19 cellular contexts compared by ENCODE assay signal in the genomic region with DNA sequence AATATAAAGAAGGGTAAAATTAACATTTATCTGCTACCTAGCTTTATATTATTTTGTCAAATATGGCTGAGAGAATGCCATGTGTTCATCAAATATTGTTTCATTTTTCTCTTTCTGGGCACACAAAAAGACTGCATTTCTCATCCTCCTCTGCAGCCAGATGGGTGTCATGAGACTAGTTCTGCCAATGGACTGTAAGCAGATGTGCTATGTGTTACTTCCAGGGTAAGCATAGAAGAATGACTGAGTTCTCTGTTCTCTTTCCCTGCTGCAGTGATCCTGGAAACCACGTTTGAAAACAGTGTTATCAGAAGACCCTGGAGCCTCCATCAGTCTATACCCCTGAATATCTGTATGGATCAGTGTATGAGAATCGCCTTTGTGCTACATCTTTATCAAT.
"Had no signal": no experiment of that assay in that cellular context is flagged by ENCODE, and none has a peak within 500 bp of the region (broad histone marks: within the 10 kb centered on the region; RNA-seq: fewer than 3 reads in every experiment).

No MANE protein-coding gene starts in this region.

- H3K36me3 ChIP-seq: left ventricle myocardium inferior, thyroid gland had no signal

- H3K27ac ChIP-seq: coronary artery, left ventricle myocardium inferior, thyroid gland had no signal

- H3K27me3 ChIP-seq: thyroid gland had no signal

- H3K9me3 Mint-ChIP-seq: activated CD4-positive, alpha-beta memory T cell treated with anti-CD3 and anti-CD28 coated beads, Interleukin-2, amount 10 ng/mL, durations not matched to agents 7 days and 5 days; activated CD4-positive, alpha-beta T cell treated with anti-CD3 and anti-CD28 coated beads, Interleukin-2, amount 10 ng/mL, durations not matched to agents 24 days and 14 days; activated naive CD4-positive, alpha-beta T cell treated with anti-CD3 and anti-CD28 coated beads for 36 hours; activated naive CD8-positive, alpha-beta T cell treated with anti-CD3 and anti-CD28 coated beads, Interleukin-2, amount 10 ng/mL, durations not matched to agents 7 days and 5 days; activated T-cell treated with anti-CD3 and anti-CD28 coated beads, Interleukin-2, amount 50 U/mL, for 72 hours; memory B cell; nephron progenitor cell had no signal

- H3K4me3 ChIP-seq: coronary artery, left ventricle myocardium inferior, thyroid gland had no signal

- H3K4me3 Mint-ChIP-seq: activated CD4-positive, alpha-beta memory T cell treated with anti-CD3 and anti-CD28 coated beads, Interleukin-2, amount 10 ng/mL, durations not matched to agents 7 days and 5 days; activated CD4-positive, alpha-beta T cell treated with anti-CD3 and anti-CD28 coated beads, Interleukin-2, amount 10 ng/mL, durations not matched to agents 24 days and 14 days; activated naive CD4-positive, alpha-beta T cell treated with anti-CD3 and anti-CD28 coated beads for 36 hours; activated naive CD8-positive, alpha-beta T cell treated with anti-CD3 and anti-CD28 coated beads, Interleukin-2, amount 10 ng/mL, durations not matched to agents 7 days and 5 days; activated T-cell treated with anti-CD3 and anti-CD28 coated beads, Interleukin-2, amount 50 U/mL, for 72 hours; memory B cell; nephron progenitor cell; T-helper 17 cell had no signal

- H3K36me3 Mint-ChIP-seq: activated naive CD8-positive, alpha-beta T cell treated with anti-CD3 and anti-CD28 coated beads, Interleukin-2, amount 10 ng/mL, durations not matched to agents 7 days and 5 days; memory B cell had no signal

- H3K4me1 ChIP-seq: left ventricle myocardium inferior, thyroid gland had no signal

- H3K9me3 ChIP-seq: left ventricle myocardium inferior, thyroid gland had no signal

- H3K27ac Mint-ChIP-seq: activated CD4-positive, alpha-beta memory T cell treated with anti-CD3 and anti-CD28 coated beads, Interleukin-2, amount 10 ng/mL, durations not matched to agents 7 days and 5 days; activated CD4-positive, alpha-beta T cell treated with anti-CD3 and anti-CD28 coated beads, Interleukin-2, amount 10 ng/mL, durations not matched to agents 24 days and 14 days; activated naive CD4-positive, alpha-beta T cell treated with anti-CD3 and anti-CD28 coated beads for 36 hours; activated naive CD8-positive, alpha-beta T cell treated with anti-CD3 and anti-CD28 coated beads, Interleukin-2, amount 10 ng/mL, durations not matched to agents 7 days and 5 days; activated T-cell treated with anti-CD3 and anti-CD28 coated beads, Interleukin-2, amount 50 U/mL, for 72 hours; memory B cell; nephron progenitor cell; T-helper 17 cell had no signal

- H3K27me3 Mint-ChIP-seq: activated naive CD8-positive, alpha-beta T cell treated with anti-CD3 and anti-CD28 coated beads, Interleukin-2, amount 10 ng/mL, durations not matched to agents 7 days and 5 days had no signal

- H3K4me1 Mint-ChIP-seq: nephron progenitor cell had no signal

- DNase-seq: activated CD4-positive, alpha-beta memory T cell treated with anti-CD3 and anti-CD28 coated beads, Interleukin-2, amount 10 ng/mL, durations not matched to agents 7 days and 5 days; activated CD4-positive, alpha-beta T cell treated with anti-CD3 and anti-CD28 coated beads, Interleukin-2, amount 10 ng/mL, durations not matched to agents 24 days and 14 days; activated effector memory CD4-positive, alpha-beta T cell treated with Interleukin-2 at 50 U/mL for 16 hours; activated naive CD4-positive, alpha-beta T cell treated with anti-CD3 and anti-CD28 coated beads for 36 hours; activated naive CD8-positive, alpha-beta T cell treated with anti-CD3 and anti-CD28 coated beads, Interleukin-2, amount 10 ng/mL, durations not matched to agents 7 days and 5 days; activated T-cell treated with anti-CD3 and anti-CD28 coated beads, Interleukin-2, amount 50 U/mL, for 72 hours; amniotic stem cell; foreskin melanocyte; left ventricle myocardium inferior; nephron progenitor cell; occipital lobe; stimulated activated CD4-positive, alpha-beta T cell treated with anti-CD3 and anti-CD28 coated beads, Interleukin-4, amount 100 ng/mL, for 24 hours; stimulated activated naive CD4-positive, alpha-beta T cell treated with Interleukin-2 at 50 U/mL for 16 hours; SW 1271; T-helper 17 cell; thyroid gland had no signal

- ATAC-seq: activated CD4-positive, CD25-positive, alpha-beta regulatory T cell treated with anti-CD3 and anti-CD28 coated beads, Interleukin-2, amount 50 U/mL, for 24 hours; activated T-cell treated with anti-CD3 and anti-CD28 coated beads, Interleukin-2, amount 50 U/mL, for 72 hours; T-helper 17 cell had no signal
